In the genomic region with DNA sequence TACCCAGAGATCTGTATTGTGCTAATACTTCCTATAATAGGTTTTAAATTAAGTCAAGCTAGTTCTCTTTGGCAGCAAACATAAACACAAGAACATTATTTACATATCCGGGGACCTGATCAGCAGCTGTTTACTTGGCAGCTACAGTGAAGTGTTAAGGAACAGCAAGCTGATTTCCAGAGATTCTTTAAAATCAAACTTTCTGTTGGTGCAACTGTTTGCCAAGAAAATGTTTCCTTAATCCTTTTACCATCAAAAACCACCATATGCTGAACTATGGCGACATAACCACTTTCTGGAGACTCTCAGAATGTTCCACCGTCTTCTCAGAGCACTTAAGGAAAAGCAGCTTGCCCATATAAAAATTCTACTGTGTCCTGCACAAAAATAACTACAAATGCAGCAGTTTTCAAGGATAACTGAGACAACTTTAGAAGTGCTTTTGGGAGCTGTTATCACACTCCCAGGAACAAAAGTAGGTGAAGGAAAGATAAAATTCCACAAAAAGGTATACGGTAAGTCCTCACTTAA, we compare ENCODE assay signal across 15 cellular contexts.
DNase-seq lines count a peak whose midpoint lies in the region; ATAC-seq, FAIRE-seq and TF ChIP-seq lines count a peak whose summit lies in the region.
"Had no signal": no experiment of that assay in that cellular context is flagged by ENCODE, and none has a peak within 500 bp of the region (broad histone marks: within the 10 kb centered on the region; RNA-seq: fewer than 3 reads in every experiment).

No MANE protein-coding gene starts in this region.

- WGBS in GM12878 (ENCODE audit: insufficient coverage, insufficient replicate concordance, low lambda C conversion rate, missing lambda C conversion rate), result 53% methylated on average over 4 of the region's 4 CpGs

- in situ Hi-C loops in GM12878 (cut with MboI), result no loop called here

- RAD21 ChIA-PET in GM12878 (lab: Charles Lee; ENCODE audit: unreplicated experiment), result no interaction called here

- peaks cover 47% of the 10 kb centered on the region for H3K4me1 ChIP-seq in BLaER1
- peaks cover 19% of the 10 kb centered on the region for H3K4me1 ChIP-seq in HUES6 (ENCODE audit: control insufficient read depth, insufficient read depth, low read length)
- no peaks in the 10 kb centered on the region for H3K4me1 ChIP-seq in GM12878 (ENCODE audit: control insufficient read depth, insufficient read depth, low read length)

- TF ChIP-seq RAD21 in GM12878 (IDR thresholded peaks at IDR 0.05; ENCODE audit: insufficient read depth, low read depth, low read length), result no peak

- TF ChIP-seq POLR2A in GM12878 (IDR thresholded peaks at IDR 0.05; ENCODE audit: low read depth, low read length), result no peak

- H3K9ac ChIP-seq in BLaER1 (no peak overlapping the region), HUES6 (ENCODE audit: low read length) (no peak overlapping the region), GM12878 (ENCODE audit: control insufficient read depth, insufficient read depth, low read length) (no peak overlapping the region)

- H3K27me3 ChIP-seq in BLaER1, result no peaks in the 10 kb centered on the region
- no peaks in the 10 kb centered on the region for H3K27me3 ChIP-seq in HUES6 (ENCODE audit: control insufficient read depth, insufficient read depth, low read length)
- H3K27me3 ChIP-seq in GM12878 (replicated peaks in 1 of 2; ENCODE audit: control insufficient read depth in 2 of 2, insufficient read depth in 2 of 2, low read length in 1 of 2), result no peaks in the 10 kb centered on the region
- H3K27me3 ChIP-seq: BE2C had no signal

- POLR2A ChIA-PET in GM12878 (lab: Charles Lee), result no interaction called here

- DNase-seq in GM12878 (ENCODE audit: low read depth, low spot score), result no peak
- peak; percentile 58 for DNase-seq in inferior parietal cortex (ENCODE audit: extremely low spot score)
- no peak for DNase-seq in activated CD4-positive, CD25-positive, alpha-beta regulatory T cell treated with anti-CD3 and anti-CD28 coated beads, Interleukin-2, amount 50 U/mL, for 72 hours
- DNase-seq: H7, Karpas-422, MM.1S, NCI-H187 treated with DMSO at 0.1 percent for 48 hours, NCI-H2171, NCI-H524 treated with DMSO at 0.1 percent for 48 hours, PC-9 had no signal

- no peak for TF ChIP-seq CTCF in GM12878 (IDR thresholded peaks at IDR 0.05 in 2 of 3, conservative IDR thresholded peaks at IDR 0.05 in 1 of 3; ENCODE audit: control insufficient read depth in 2 of 3, extremely low read depth in 1 of 3, insufficient read depth in 1 of 3, low read depth in 3 of 3, low read length in 3 of 3)

- TF ChIP-seq EP300 in GM12878 (IDR thresholded peaks at IDR 0.05; ENCODE audit: borderline replicate concordance in 1 of 2, control insufficient read depth in 1 of 2, low read depth in 2 of 2, low read length in 2 of 2), result no peak

- ATAC-seq in GM12878 (no peak), GM21423 (IDR thresholded peaks at IDR 0.05; ENCODE audit: unreplicated experiment) (no peak), GM18858 (IDR thresholded peaks at IDR 0.05; ENCODE audit: unreplicated experiment) (no peak)

- peaks cover 15% of the 10 kb centered on the region; the same call in 1 of the 2 replicates for H3K36me3 ChIP-seq in BLaER1
- peaks cover 15% of the 10 kb centered on the region for H3K36me3 ChIP-seq in HUES6 (ENCODE audit: control insufficient read depth, insufficient read depth, low read length)
- peaks cover 0 to 1% of the 10 kb centered on the region in 2 experiments; a peak in 1 of 4 replicates for H3K36me3 ChIP-seq in GM12878 (ENCODE audit: control insufficient read depth in 2 of 2, insufficient read depth in 2 of 2, low read length in 1 of 2)

- intact Hi-C loops in GM12878 (cut with micrococcal nuclease; ENCODE audit: unreplicated experiment), result no loop called here

- no peaks in the 10 kb centered on the region for H4K20me1 ChIP-seq in BLaER1
- H4K20me1 ChIP-seq in GM12878 (ENCODE audit: control insufficient read depth, insufficient read depth), result no peaks in the 10 kb centered on the region

- FAIRE-seq in GM12878 (lab: Jason Lieb, UNC), result peak; percentile 56

- no peaks in the 10 kb centered on the region for H3K79me2 ChIP-seq in GM12878 (ENCODE audit: control insufficient read depth, insufficient read depth, low read length)

- H3K4me3 ChIP-seq in BLaER1 (no peak overlapping the region), HUES6 (ENCODE audit: low read depth, low read length) (no peak overlapping the region), GM12878 (no peak overlapping the region)
- H3K4me3 ChIP-seq: PC-9 had no signal

- H3K4me2 ChIP-seq in BLaER1 (0 out of 2 replicates have a peak overlapping the region, but pooled peaks have one; percentile 16), GM12878 (ENCODE audit: control insufficient read depth, insufficient read depth) (no peak overlapping the region)
- H3K4me2 ChIP-seq: PC-9 had no signal

- no TSS peak for BruUV-seq in GM12878 (replicated peaks; lab: Mats Ljungman, UMichigan)

- 0 out of 2 replicates have a peak, but pooled peaks cover 6% of the 10 kb centered on the region for H3K9me3 ChIP-seq in BLaER1
- peaks cover 10% of the 10 kb centered on the region for H3K9me3 ChIP-seq in HUES6 (ENCODE audit: control insufficient read depth, insufficient read depth, low read depth, low read length)
- H3K9me3 ChIP-seq in GM12878 (replicated peaks; ENCODE audit: control insufficient read depth, insufficient read depth, low read length), result no peaks in the 10 kb centered on the region
- H3K9me3 ChIP-seq: BE2C had no signal

- CTCF ChIA-PET in GM12878 (lab: Yijun Ruan, JAX), result no interaction called here

- H2AFZ ChIP-seq in GM12878 (ENCODE audit: control insufficient read depth, low read depth, low read length), result no peak overlapping the region
- H2AFZ ChIP-seq: PC-9 had no signal

- H3K27ac ChIP-seq in BLaER1, result peak overlapping the region; percentile 4; the same call in 1 of the 2 replicates
- H3K27ac ChIP-seq in HUES6 (ENCODE audit: low read depth, low read length), result 0 out of 2 replicates have a peak overlapping the region, but pooled peaks have one; percentile 37
- H3K27ac ChIP-seq in GM12878 (ENCODE audit: control insufficient read depth, insufficient read depth), result no peak overlapping the region
- H3K27ac ChIP-seq: PC-9 had no signal

- SMC1A ChIA-PET in GM12878 (lab: Charles Lee; ENCODE audit: uncharacterized antibody, unreplicated experiment), result interaction anchor here (0.7 to 0.9 kb wide), 2 partner anchors 14 to 17 kb away, joined by 3 to 4 read pairs; no protein-coding TSS in a partner anchor

TF ChIP-seq in GM12878, 131 proteins besides CTCF, POLR2A, EP300 and RAD21:
- TF ChIP-seq BCLAF1 (IDR thresholded peaks at IDR 0.05) (no peak), SMC3 (IDR thresholded peaks at IDR 0.05; ENCODE audit: borderline replicate concordance, low read length) (no peak), MEF2B (IDR thresholded peaks at IDR 0.05; ENCODE audit: partially characterized antibody, poor library complexity, severe bottlenecking) (no peak)
